Comparison of ENCODE assay signal across 1 cellular context in the genomic region with DNA sequence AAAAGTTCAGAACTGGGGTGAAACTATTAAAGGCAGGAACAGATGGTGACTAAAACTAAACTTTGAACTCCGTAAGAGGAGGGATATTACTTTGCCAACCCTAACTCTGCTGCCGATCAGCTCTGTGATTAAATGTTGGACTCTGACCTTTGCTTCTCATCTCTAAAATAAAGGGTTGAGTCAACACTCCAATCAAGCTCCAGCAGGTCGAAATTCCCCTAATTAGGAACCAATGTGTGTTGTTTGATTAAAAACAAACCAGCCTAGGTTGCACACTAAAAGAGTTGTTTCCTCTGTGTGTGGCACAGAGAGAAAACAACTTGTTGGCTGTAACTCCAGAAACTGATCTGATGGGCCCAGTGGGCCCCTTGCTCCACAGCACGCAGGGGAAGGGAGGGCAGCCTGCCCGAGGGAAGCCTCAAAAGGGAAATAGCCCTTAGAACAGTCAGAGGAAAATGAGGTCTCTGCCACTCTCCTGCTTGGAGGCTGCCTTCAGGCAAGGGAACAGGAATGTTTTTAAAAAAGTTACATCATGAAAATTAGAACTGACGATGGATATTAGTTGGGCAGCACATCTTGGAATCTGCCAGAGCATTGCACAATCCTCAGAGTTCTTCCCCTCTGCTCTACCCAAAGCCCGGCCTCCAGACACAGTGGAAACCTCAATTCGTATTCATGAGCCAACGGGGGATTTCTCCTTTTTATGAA.
TF ChIP-seq lines count a peak whose summit lies in the region.

No MANE protein-coding gene starts in this region.

TF ChIP-seq in liver, 16 proteins besides CTCF, POLR2A, EP300 and RAD21 (continued from another document):
- TF ChIP-seq REST (IDR thresholded peaks at IDR 0.05) (peak; percentile 65), SP1 (IDR thresholded peaks at IDR 0.05) (peak; percentile 99)
- TF ChIP-seq, protein P1, sequence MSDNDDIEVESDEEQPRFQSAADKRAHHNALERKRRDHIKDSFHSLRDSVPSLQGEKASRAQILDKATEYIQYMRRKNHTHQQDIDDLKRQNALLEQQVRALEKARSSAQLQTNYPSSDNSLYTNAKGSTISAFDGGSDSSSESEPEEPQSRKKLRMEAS (IDR thresholded peaks at IDR 0.05), result peak; percentile 50
